Comparison of ENCODE assay signal across 8 cellular contexts in genomic region chr3:94004301-94004910, GRCh38. TPM values are rescaled to one million over a fixed set of nuclear protein-coding genes. Genes with fewer than 3 reads are reported as not detected.
DNase-seq lines count a peak whose midpoint lies in the region; ATAC-seq and TF ChIP-seq lines count a peak whose summit lies in the region.

No MANE protein-coding gene starts in this region.

- ATAC-seq in GM21786 (IDR thresholded peaks at IDR 0.05; ENCODE audit: unreplicated experiment): peak; percentile 97
- peak; percentile 93 for ATAC-seq in effector memory CD8-positive, alpha-beta T cell (replicated peaks)

- peak overlapping the region; percentile 72 for H3K4me3 Mint-ChIP-seq in activated naive CD4-positive, alpha-beta T cell treated with anti-CD3 and anti-CD28 coated beads, Interleukin-2, amount 50 U/mL, for 24 hours
- H3K4me3 Mint-ChIP-seq in effector memory CD8-positive, alpha-beta T cell: peak overlapping the region; percentile 54 to 69

- peaks cover 5% of the 10 kb centered on the region for H3K4me1 Mint-ChIP-seq in activated naive CD4-positive, alpha-beta T cell treated with anti-CD3 and anti-CD28 coated beads, Interleukin-2, amount 50 U/mL, for 24 hours
- no peaks in the 10 kb centered on the region for H3K4me1 Mint-ChIP-seq in effector memory CD8-positive, alpha-beta T cell (ENCODE audit: low read depth in 2 of 2)

- no peaks in the 10 kb centered on the region for H3K36me3 Mint-ChIP-seq in activated naive CD4-positive, alpha-beta T cell treated with anti-CD3 and anti-CD28 coated beads, Interleukin-2, amount 50 U/mL, for 24 hours
- no peaks in the 10 kb centered on the region for H3K36me3 Mint-ChIP-seq in effector memory CD8-positive, alpha-beta T cell (ENCODE audit: insufficient read depth)

- TF ChIP-seq RAD21 in Ishikawa (IDR thresholded peaks at IDR 0.05; ENCODE audit: low read depth): peak; percentile 75

- H3K27ac Mint-ChIP-seq in activated naive CD4-positive, alpha-beta T cell treated with anti-CD3 and anti-CD28 coated beads, Interleukin-2, amount 50 U/mL, for 24 hours: no peak overlapping the region
- peak overlapping the region in 1 of 2 donors; percentile 28 for H3K27ac Mint-ChIP-seq in effector memory CD8-positive, alpha-beta T cell

- no peaks in the 10 kb centered on the region for H3K27me3 Mint-ChIP-seq in activated naive CD4-positive, alpha-beta T cell treated with anti-CD3 and anti-CD28 coated beads, Interleukin-2, amount 50 U/mL, for 24 hours
- no peaks in the 10 kb centered on the region for H3K27me3 Mint-ChIP-seq in effector memory CD8-positive, alpha-beta T cell

- no peak for TF ChIP-seq EP300 in Ishikawa (IDR thresholded peaks at IDR 0.05; ENCODE audit: borderline replicate concordance)

- no peak for DNase-seq in activated naive CD4-positive, alpha-beta T cell treated with Interleukin-2 at 50 U/mL for 16 hours
- DNase-seq in SK-N-DZ (ENCODE audit: low spot score) (peak; percentile 34), midbrain (lab: John Stamatoyannopoulos, UW) (peak; percentile 50), cerebellar nuclear complex (lab: John Stamatoyannopoulos, UW) (no peak)
- peak in 2 of 3 experiments; percentile 7 to 10 for DNase-seq in effector memory CD8-positive, alpha-beta T cell

- H3K9me3 Mint-ChIP-seq in activated naive CD4-positive, alpha-beta T cell treated with anti-CD3 and anti-CD28 coated beads, Interleukin-2, amount 50 U/mL, for 24 hours: no peaks in the 10 kb centered on the region
- no peaks in the 10 kb centered on the region for H3K9me3 Mint-ChIP-seq in effector memory CD8-positive, alpha-beta T cell

TF ChIP-seq in Ishikawa, 13 proteins besides CTCF, POLR2A, EP300 and RAD21:
- TF ChIP-seq TEAD4 (IDR thresholded peaks at IDR 0.05) (no peak), CREB1 (IDR thresholded peaks at IDR 0.05; ENCODE audit: low read depth) (no peak), FOXM1 (IDR thresholded peaks at IDR 0.05; ENCODE audit: borderline replicate concordance, low read depth) (no peak), TCF12 (IDR thresholded peaks at IDR 0.05; ENCODE audit: low read depth) (no peak), TAF1 (IDR thresholded peaks at IDR 0.05; ENCODE audit: low read depth) (no peak), CEBPB (IDR thresholded peaks at IDR 0.05) (no peak), NFIC (IDR thresholded peaks at IDR 0.05) (no peak), MAX (IDR thresholded peaks at IDR 0.05) (no peak), YY1 (IDR thresholded peaks at IDR 0.05; ENCODE audit: low read depth) (no peak), ZBTB7A (IDR thresholded peaks at IDR 0.05; ENCODE audit: low read depth) (no peak), REST (IDR thresholded peaks at IDR 0.05; ENCODE audit: low read depth) (no peak), EGR1 (IDR thresholded peaks at IDR 0.05) (no peak), USF1 (IDR thresholded peaks at IDR 0.05) (no peak)

RNA-seq across cellular contexts. Expression of gene STX19, which starts 24.0 kb away (rescaled TPM):
- not detected in 2 replicates for polyA plus RNA-seq in SK-N-DZ (2014; cell fraction: cytosol; rRNA removed)
- 0.25 TPM in 1 of 2 replicates, not detected in the other for polyA plus RNA-seq in SK-N-DZ (2014; cell fraction: nucleus; rRNA removed)

RNA-seq across cellular contexts. Expression of gene ARL13B, which starts 24.5 kb away (rescaled TPM):
- polyA plus RNA-seq in SK-N-DZ (2014; cell fraction: cytosol; rRNA removed): 10.2 and 10.4 TPM in 2 replicates
- 9.7 and 12.2 TPM in 2 replicates for polyA plus RNA-seq in SK-N-DZ (2014; cell fraction: nucleus; rRNA removed)

RNA-seq across cellular contexts. Expression of gene PROS1, which starts 30.7 kb away (rescaled TPM):
- 10.2 and 11.0 TPM in 2 replicates for polyA plus RNA-seq in SK-N-DZ (2014; cell fraction: cytosol; rRNA removed)
- polyA plus RNA-seq in SK-N-DZ (2014; cell fraction: nucleus; rRNA removed): 6.4 and 10.7 TPM in 2 replicates

RNA-seq across cellular contexts. Expression of gene DHFR2, which starts 58.3 kb away (rescaled TPM):
- polyA plus RNA-seq in SK-N-DZ (2014; cell fraction: cytosol; rRNA removed): 5.8 and 6.1 TPM in 2 replicates
- 2.7 and 3.7 TPM in 2 replicates for polyA plus RNA-seq in SK-N-DZ (2014; cell fraction: nucleus; rRNA removed)

RNA-seq across cellular contexts. Expression of gene NSUN3, which starts 58.5 kb away (rescaled TPM):
- polyA plus RNA-seq in SK-N-DZ (2014; cell fraction: cytosol; rRNA removed): 8.4 and 11.1 TPM in 2 replicates
- polyA plus RNA-seq in SK-N-DZ (2014; cell fraction: nucleus; rRNA removed): 7.0 and 10.7 TPM in 2 replicates

Comparison
In these comparisons a context has a peak if more than half of its experiments do, and no peak if none do; other contexts are left out.
1. DNase-seq: peak in SK-N-DZ (single experiment), effector memory CD8-positive, alpha-beta T cell (2 of 3) and midbrain (single experiment); none in activated naive CD4-positive, alpha-beta T cell treated with Interleukin-2 at 50 U/mL for 16 hours (single experiment) and cerebellar nuclear complex (0 of 2).